Comparison of ENCODE assay signal across 29 cellular contexts in genomic region chr10:105207596-105207995, GRCh38.
"Had no signal": no experiment of that assay in that cellular context is flagged by ENCODE, and none has a peak within 500 bp of the region (broad histone marks: within the 10 kb centered on the region; RNA-seq: fewer than 3 reads in every experiment).

No MANE protein-coding gene starts in this region.

- ATAC-seq: heart right ventricle; left cardiac atrium; mucosa of descending colon; naive thymus-derived CD4-positive, alpha-beta T cell; natural killer cell treated with Interleukin-12 subunit alpha and Interleukin-12 subunit beta and Interleukin-15 and Interleukin-18, amount 100 ng/mL, for 72 hours; pancreas; right lobe of liver; stimulated activated memory B cell treated with anti-CD40 and anti-IgM and Interleukin-4, amounts not matched to agents 10 μg/mL and 1 μg/mL and 100 μg/mL, for 72 hours; stimulated activated naive CD8-positive, alpha-beta T cell treated with anti-CD3 and anti-CD28 coated beads, Interleukin-15, amount 100 ng/mL, for 72 hours had no signal

- FAIRE-seq: pancreas had no signal

- H3K4me3 ChIP-seq: heart right ventricle, hepatocyte, left ventricle myocardium inferior, lung, mucosa of descending colon, pancreas, prostate gland, right lobe of liver, smooth muscle cell, testis, thyroid gland, transverse colon, upper lobe of left lung, vagina had no signal

- H3K27me3 ChIP-seq: heart right ventricle, hepatocyte, pancreas, right lobe of liver, testis, thyroid gland, transverse colon, upper lobe of left lung, vagina had no signal

- H3K4me1 ChIP-seq: heart right ventricle, left ventricle myocardium inferior, pancreas, prostate gland, right lobe of liver, testis, thyroid gland, transverse colon, upper lobe of left lung, vagina had no signal

- H3K36me3 ChIP-seq: heart right ventricle, left ventricle myocardium inferior, pancreas, prostate gland, right lobe of liver, thyroid gland, transverse colon, upper lobe of left lung, vagina had no signal

- H3K27ac ChIP-seq: heart right ventricle, hepatocyte, left ventricle myocardium inferior, pancreas, prostate gland, right lobe of liver, testis, thyroid gland, transverse colon, upper lobe of left lung, vagina had no signal

- DNase-seq: heart right ventricle; islet precursor cell; left cardiac atrium; left ventricle myocardium inferior; midbrain; mucosa of descending colon; naive thymus-derived CD4-positive, alpha-beta T cell; nucleus accumbens; pancreas; posterior cingulate gyrus; right lobe of liver; stimulated activated CD4-positive, alpha-beta T cell treated with anti-CD3 and anti-CD28 coated beads, Interleukin-1b, Interleukin-23, amount 100 ng/mL, for 48 hours; stimulated activated CD4-positive, alpha-beta T cell treated with anti-CD3 and anti-CD28 coated beads, Interleukin-2, amount 100 ng/mL, for 48 hours; stimulated activated CD4-positive, alpha-beta T cell treated with anti-CD3 and anti-CD28 coated beads, Interleukin-4, amount 100 ng/mL, for 4 hours; stimulated activated CD8-positive, alpha-beta memory T cell treated with anti-CD3 and anti-CD28 coated beads, Interleukin-4, amount 100 ng/mL, for 48 hours; stimulated activated naive CD4-positive, alpha-beta T cell treated with Interleukin-2 at 50 U/mL for 16 hours; stimulated activated naive CD8-positive, alpha-beta T cell treated with anti-CD3 and anti-CD28 coated beads, Interleukin-15, amount 100 ng/mL, for 72 hours; substantia nigra; testis; thyroid gland; transverse colon; upper lobe of left lung had no signal

- H3K9me3 ChIP-seq: heart right ventricle, left ventricle myocardium inferior, mucosa of descending colon, pancreas, prostate gland, right lobe of liver, testis, thyroid gland, transverse colon, upper lobe of left lung, vagina had no signal
